11 cellular contexts compared by ENCODE assay signal in the genomic region with DNA sequence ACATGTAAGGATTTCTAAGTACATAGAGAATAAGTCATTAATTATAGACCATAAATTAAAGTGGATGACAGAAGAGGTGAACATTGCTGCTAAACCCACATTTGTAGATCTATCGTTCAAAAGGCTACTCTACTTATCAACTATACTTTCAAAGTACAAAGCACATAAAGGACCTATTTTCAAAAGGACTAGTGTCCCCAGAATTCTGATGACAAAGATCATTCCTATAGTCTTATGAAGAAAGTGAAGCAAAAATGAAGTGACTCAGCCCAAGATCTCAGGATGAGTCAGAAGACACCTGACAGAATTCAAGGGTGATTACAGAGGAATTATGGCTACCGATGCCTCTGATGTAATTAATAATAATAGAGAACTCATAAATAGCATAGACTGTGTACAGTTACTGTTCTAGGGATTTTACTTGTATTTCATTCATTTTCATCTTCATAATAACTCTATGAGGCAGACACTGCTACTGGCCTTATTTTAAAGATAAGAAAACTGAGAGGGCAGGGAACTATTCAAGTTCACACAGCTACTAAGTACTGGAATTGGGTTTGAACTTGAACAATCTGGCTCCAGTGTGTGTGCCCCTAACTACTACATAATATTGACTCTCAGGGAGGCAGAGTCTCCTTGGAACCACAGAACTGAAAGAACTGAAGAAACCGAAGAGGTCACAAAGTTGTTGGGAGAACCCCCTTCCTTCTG. TPM values are rescaled to one million over a fixed set of nuclear protein-coding genes. Genes with fewer than 3 reads are reported as not detected.
DNase-seq lines count a peak whose midpoint lies in the region; ATAC-seq, FAIRE-seq and TF ChIP-seq lines count a peak whose summit lies in the region.
"Had no signal": no experiment of that assay in that cellular context is flagged by ENCODE, and none has a peak within 500 bp of the region (broad histone marks: within the 10 kb centered on the region; RNA-seq: fewer than 3 reads in every experiment).

No MANE protein-coding gene starts in this region.

- DNase-seq in activated CD4-positive, CD25-positive, alpha-beta regulatory T cell (lab: John Stamatoyannopoulos, UW): no peak
- DNase-seq in RWPE2 (ENCODE audit: low spot score): no peak
- peak; percentile 41 for DNase-seq in small intestine
- no peak for DNase-seq in left lung
- DNase-seq in DMS 273 (lab: John Stamatoyannopoulos, UW; ENCODE audit: unreplicated experiment): no peak
- DNase-seq in activated effector memory CD4-positive, alpha-beta T cell treated with Interleukin-2 at 50 U/mL for 16 hours: no peak
- DNase-seq: central memory CD4-positive, alpha-beta T cell; NCI-H2029 treated with DMSO at 0.1 percent for 48 hours had no signal

- H3K27me3 ChIP-seq in RWPE2 (ENCODE audit: insufficient read depth, poor library complexity, severe bottlenecking): no peaks in the 10 kb centered on the region
- no peaks in the 10 kb centered on the region for H3K27me3 ChIP-seq in small intestine (ENCODE audit: control insufficient read depth in 2 of 2, insufficient read depth in 2 of 2, low read length in 2 of 2)
- no peaks in the 10 kb centered on the region for H3K27me3 ChIP-seq in left lung

- H3K4me1 ChIP-seq in RWPE2 (ENCODE audit: insufficient read depth, poor library complexity, severe bottlenecking) (peaks cover 18% of the 10 kb centered on the region), small intestine (ENCODE audit: control insufficient read depth in 2 of 2, insufficient read depth in 1 of 2, low read depth in 1 of 2, low read length in 1 of 2) (peaks cover 0 to 15% of the 10 kb centered on the region in 2 donors), left lung (peaks cover 2 to 17% of the 10 kb centered on the region in 2 donors)

- H3K4me3 ChIP-seq in RWPE2 (ENCODE audit: severe bottlenecking) (no peak overlapping the region), small intestine (ENCODE audit: low read depth in 1 of 2, low read length in 2 of 2) (no peak overlapping the region), left lung (no peak overlapping the region)

- H3K27ac ChIP-seq in RWPE2 (ENCODE audit: poor library complexity, severe bottlenecking): peak overlapping the region; percentile 55
- no peak overlapping the region for H3K27ac ChIP-seq in small intestine (ENCODE audit: low read depth in 1 of 2, low read length in 1 of 2)
- H3K27ac ChIP-seq in left lung: no peak overlapping the region

- 29 to 60% (median 40%) methylated on average over 3 of the region's 3 CpGs for WGBS in small intestine, 3 donors

- intact Hi-C loops in left lung (cut with DNase I): no loop called here

- no peaks in the 10 kb centered on the region for H3K36me3 ChIP-seq in RWPE2 (ENCODE audit: low read depth)
- H3K36me3 ChIP-seq in small intestine (ENCODE audit: control insufficient read depth in 2 of 2, insufficient read depth in 2 of 2, low read length in 2 of 2): no peaks in the 10 kb centered on the region
- H3K36me3 ChIP-seq in left lung: no peaks in the 10 kb centered on the region

- no peak for FAIRE-seq in small intestine (lab: Jason Lieb, UNC)
- FAIRE-seq: A204.1 had no signal

- H3K9me3 ChIP-seq in RWPE2 (ENCODE audit: severe bottlenecking): no peaks in the 10 kb centered on the region
- H3K9me3 ChIP-seq in small intestine (ENCODE audit: control insufficient read depth, low read depth): no peaks in the 10 kb centered on the region
- H3K9me3 ChIP-seq in left lung: no peaks in the 10 kb centered on the region

- TF ChIP-seq CTCF in RWPE2 (IDR thresholded peaks at IDR 0.05; ENCODE audit: poor library complexity, severe bottlenecking) (no peak), left lung (IDR thresholded peaks at IDR 0.05) (no peak)

- peak; percentile 68 to 86 for ATAC-seq in activated CD4-positive, CD25-positive, alpha-beta regulatory T cell treated with anti-CD3 and anti-CD28 coated beads, Interleukin-2, amount 50 U/mL, for 24 hours
- peak; percentile 75 for ATAC-seq in HG02870 (IDR thresholded peaks at IDR 0.05; ENCODE audit: unreplicated experiment)
- peak; percentile 80 for ATAC-seq in RWPE2 (ENCODE audit: low read depth)
- no peak for ATAC-seq in left lung

RNA-seq across cellular contexts. Expression of a gene that starts 17.1 kb away (rescaled TPM):
- polyA plus RNA-seq in small intestine: 1 to 10 TPM; 2.2 to 4.2 (median 3.1) TPM
- total RNA-seq in left lung: 10 to 100 TPM; 18.2 to 22.1 TPM
